Comparison of ENCODE assay signal across 1 cellular context in genomic region chr10:15123749-15124184, GRCh38.
TF ChIP-seq lines count a peak whose summit lies in the region.

No MANE protein-coding gene starts in this region.

TF ChIP-seq in SK-N-SH, 30 proteins besides CTCF, POLR2A, EP300 and RAD21 (continued from another document):
- TF ChIP-seq, protein P1, sequence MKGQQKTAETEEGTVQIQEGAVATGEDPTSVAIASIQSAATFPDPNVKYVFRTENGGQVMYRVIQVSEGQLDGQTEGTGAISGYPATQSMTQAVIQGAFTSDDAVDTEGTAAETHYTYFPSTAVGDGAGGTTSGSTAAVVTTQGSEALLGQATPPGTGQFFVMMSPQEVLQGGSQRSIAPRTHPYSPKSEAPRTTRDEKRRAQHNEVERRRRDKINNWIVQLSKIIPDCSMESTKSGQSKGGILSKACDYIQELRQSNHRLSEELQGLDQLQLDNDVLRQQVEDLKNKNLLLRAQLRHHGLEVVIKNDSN (IDR thresholded peaks at IDR 0.05; ENCODE audit: borderline replicate concordance, low read depth), result no peak
- TF ChIP-seq FOSL2 (IDR thresholded peaks at IDR 0.05; ENCODE audit: borderline replicate concordance, low read depth) (peak; percentile 60), FOXJ3 (CRISPR knock-in tag; IDR thresholded peaks at IDR 0.05) (no peak), MXI1 (IDR thresholded peaks at IDR 0.05; ENCODE audit: low read depth, low read length) (no peak), YY1 (IDR thresholded peaks at IDR 0.05; ENCODE audit: low read depth) (no peak), GATA2 (CRISPR knock-in tag; IDR thresholded peaks at IDR 0.05) (no peak)
